In genomic region chr22:30074994-30075393, GRCh38 we compare ENCODE assay signal across 24 cellular contexts. TPM values are rescaled to one million over a fixed set of nuclear protein-coding genes. Genes with fewer than 3 reads are reported as not detected.
DNase-seq lines count a peak whose midpoint lies in the region; ATAC-seq, FAIRE-seq and TF ChIP-seq lines count a peak whose summit lies in the region.
"Had no signal": no experiment of that assay in that cellular context is flagged by ENCODE, and none has a peak within 500 bp of the region (broad histone marks: within the 10 kb centered on the region; RNA-seq: fewer than 3 reads in every experiment).

No MANE protein-coding gene starts in this region.

- no peaks in the 10 kb centered on the region for H3K36me3 Mint-ChIP-seq in nephron progenitor cell (ENCODE audit: low read depth)

- H3K27me3 Mint-ChIP-seq in nephron progenitor cell (ENCODE audit: low read depth, poor library complexity) = peaks cover 37% of the 10 kb centered on the region

- no peak overlapping the region for H2AFZ ChIP-seq in K562 (ENCODE audit: low read depth, low read length)
- H2AFZ ChIP-seq: GM23338 had no signal

- DNase-seq in GM12891 (ENCODE audit: insufficient read length, low spot score) = no peak
- no peak for DNase-seq in K562 (ENCODE audit: extremely low read depth in 1 of 4, low spot score in 3 of 4)
- no peak for DNase-seq in urothelium cell line (ENCODE audit: low spot score)
- DNase-seq in nephron progenitor cell = no peak
- DNase-seq in NCI-H748 (lab: John Stamatoyannopoulos, UW; ENCODE audit: unreplicated experiment) = no peak
- DNase-seq: AML-193; CD8-positive, alpha-beta memory T cell; COR-L47; DMS 273 treated with DMSO at 0.1 percent for 48 hours; DMS79; GDM1; HCEC 1CT; IMR-90; Karpas-422; KBM-7 had no signal

- TF ChIP-seq RAD21 in K562 (CRISPR knock-in tag; conservative IDR thresholded peaks at IDR 0.05 in 1 of 2, IDR thresholded peaks at IDR 0.05 in 1 of 2) = no peak

- BruUV-seq in K562 (replicated peaks; lab: Mats Ljungman, UMichigan) = no TSS peak

- H3K4me3 Mint-ChIP-seq in nephron progenitor cell = no peak overlapping the region
- H3K4me3 Mint-ChIP-seq: CD8-positive, alpha-beta memory T cell; GM23338 had no signal

- CTCF ChIA-PET in K562 (lab: Yijun Ruan, JAX; ENCODE audit: low intra/inter-chr PET ratio) = no interaction called here

- H3K36me3 ChIP-seq in BLaER1 = 0 out of 2 replicates have a peak, but pooled peaks cover 4% of the 10 kb centered on the region
- no peaks in the 10 kb centered on the region for H3K36me3 ChIP-seq in K562 (ENCODE audit: control insufficient read depth, insufficient read depth, low read length)

- H3K4me2 ChIP-seq in BLaER1 = peak overlapping the region; percentile 49
- H3K4me2 ChIP-seq in K562 (ENCODE audit: insufficient read depth, low read length) = no peak overlapping the region
- H3K4me2 ChIP-seq: GM23338 had no signal

- H3K27me3 ChIP-seq in BLaER1 = no peaks in the 10 kb centered on the region
- H3K27me3 ChIP-seq in K562 (ENCODE audit: control insufficient read depth in 2 of 2, insufficient read depth in 2 of 2, low read length in 2 of 2) = peaks cover 8 to 9% of the 10 kb centered on the region in 2 experiments; a peak in 4 of 5 replicates

- WGBS in K562 (ENCODE audit: insufficient coverage, low coverage, missing lambda C conversion rate) = 4% methylated on average over 3 of the region's 3 CpGs

- H3K4me3 ChIP-seq in BLaER1 (no peak overlapping the region), K562 (no peak overlapping the region)
- H3K4me3 ChIP-seq: GM23338 had no signal

- in situ Hi-C loops in K562 (cut with MboI) = loop anchor here (25.0 kb wide), 1 partner anchor 388 kb away; no protein-coding TSS in a partner anchor

- intact Hi-C loops in K562 (cut with micrococcal nuclease) = no loop called here

- H3K9ac ChIP-seq in BLaER1 (no peak overlapping the region), K562 (ENCODE audit: insufficient read depth in 1 of 2, low read depth in 2 of 2, low read length in 2 of 2) (no peak overlapping the region)

- no peaks in the 10 kb centered on the region for H3K9me3 ChIP-seq in BLaER1
- no peaks in the 10 kb centered on the region for H3K9me3 ChIP-seq in K562 (replicated peaks; ENCODE audit: control insufficient read depth, insufficient read depth, low read depth, low read length)

- POLR2A ChIA-PET in K562 (lab: Yijun Ruan, JAX) = no interaction called here

- H3K4me1 ChIP-seq in BLaER1 (peaks cover 58% of the 10 kb centered on the region), K562 (replicated peaks in 1 of 2; ENCODE audit: control insufficient read depth in 2 of 2, insufficient read depth in 2 of 2, low read length in 2 of 2) (peaks cover 0 to under 1% of the 10 kb centered on the region in 2 experiments; a peak in 1 of 5 replicates)

- no peak for TF ChIP-seq POLR2A in GM12891 (IDR thresholded peaks at IDR 0.05; ENCODE audit: low read depth, low read length)
- TF ChIP-seq POLR2A in K562 (conservative IDR thresholded peaks at IDR 0.05) = no peak

- peaks cover 10% of the 10 kb centered on the region; the same call in 1 of the 2 replicates for H4K20me1 ChIP-seq in BLaER1
- H4K20me1 ChIP-seq in K562 (replicated peaks; ENCODE audit: control insufficient read depth, insufficient read depth, low read length) = no peaks in the 10 kb centered on the region

- no peak overlapping the region for H3K27ac Mint-ChIP-seq in nephron progenitor cell
- H3K27ac Mint-ChIP-seq: CD8-positive, alpha-beta memory T cell; GM23338 had no signal

- ATAC-seq in K562 (no peak), GM21528 (IDR thresholded peaks at IDR 0.05; ENCODE audit: low FRiP score, unreplicated experiment) (no peak)
- ATAC-seq: GM23338 had no signal

- H3K27ac ChIP-seq in BLaER1 = no peak overlapping the region
- no peak overlapping the region for H3K27ac ChIP-seq in K562 (ENCODE audit: extremely low read depth, low read depth, low read length)
- H3K27ac ChIP-seq: HL-60 had no signal

- H3K9me3 Mint-ChIP-seq in nephron progenitor cell = peaks cover 3% of the 10 kb centered on the region
- H3K9me3 Mint-ChIP-seq: CD8-positive, alpha-beta memory T cell; GM23338 had no signal

- H3K79me2 ChIP-seq in K562 (ENCODE audit: control insufficient read depth, insufficient read depth, low read length) = no peaks in the 10 kb centered on the region

- TF ChIP-seq CTCF in K562 (IDR thresholded peaks at IDR 0.05 in 2 of 3, conservative IDR thresholded peaks at IDR 0.05 in 1 of 3; ENCODE audit: insufficient read depth in 2 of 3, low read depth in 1 of 3, low read length in 3 of 3) (no peak), nephron progenitor cell (IDR thresholded peaks at IDR 0.05) (no peak)

- FAIRE-seq in GM12891 (lab: Jason Lieb, UNC) (peak; percentile 66), K562 (lab: Jason Lieb, UNC) (no peak), urothelium cell line (lab: Jason Lieb, UNC) (peak; percentile 52)
- FAIRE-seq: A204.1, H54 had no signal

- H3K4me1 Mint-ChIP-seq in nephron progenitor cell = peaks cover 14% of the 10 kb centered on the region

- TF ChIP-seq EP300 in K562 (IDR thresholded peaks at IDR 0.05; ENCODE audit: low read length) = no peak

- H3K9me1 ChIP-seq in K562 (ENCODE audit: control insufficient read depth, insufficient read depth, low read length) = no peaks in the 10 kb centered on the region

TF ChIP-seq in GM12891, 5 proteins besides CTCF, POLR2A, EP300 and RAD21:
- TF ChIP-seq SPI1 (IDR thresholded peaks at IDR 0.05; ENCODE audit: low read depth, low read length) = no peak
- no peak for TF ChIP-seq TAF1 (IDR thresholded peaks at IDR 0.05; ENCODE audit: low read depth, low read length)
- TF ChIP-seq PAX5 (IDR thresholded peaks at IDR 0.05; ENCODE audit: insufficient read depth, low read length, severe bottlenecking) = no peak
- no peak for TF ChIP-seq POU2F2 (IDR thresholded peaks at IDR 0.05; ENCODE audit: low read depth, low read length)
- TF ChIP-seq POLR2AphosphoS5 (IDR thresholded peaks at IDR 0.05; ENCODE audit: low read depth, low read length) = no peak
TF ChIP-seq in GM12891: peak in this region for 0.

TF ChIP-seq in K562, 482 proteins besides CTCF, POLR2A, EP300 and RAD21:
- TF ChIP-seq CBX8 (IDR thresholded peaks at IDR 0.05; ENCODE audit: borderline replicate concordance, extremely low read depth, low read depth, low read length, poor library complexity, severe bottlenecking) = peak; percentile 60
- no peak for TF ChIP-seq SMARCB1 (IDR thresholded peaks at IDR 0.05; ENCODE audit: insufficient read length, low read depth)

RNA-seq across cellular contexts. Expression of gene HORMAD2, which starts 5.3 kb away (rescaled TPM):
- not detected for polyA plus RNA-seq in GM12891 (2012; ENCODE audit: low read depth, missing spikeins)
- not detected in 2 replicates for total RNA-seq in K562 (2011; cell fraction: chromatin; rRNA removed; ENCODE audit: low replicate concordance)
- not detected in 2 replicates for total RNA-seq in K562 (2011; cell fraction: nucleolus; rRNA removed)
- not detected in 2 replicates for total RNA-seq in K562 (2011; cell fraction: nucleoplasm; rRNA removed)
- total RNA-seq in K562 (2014; rRNA removed) = not detected in 2 replicates
- not detected in 2 replicates for total RNA-seq in K562 (2014; rRNA removed; fragmentation: Illumina TruSeq; extraction: Trizol)
- not detected in 2 replicates for total RNA-seq in K562 (2015; rRNA removed; fragmentation: Illumina TruSeq; extraction: Trizol)
- total RNA-seq in K562 (2021) = not detected in 2 replicates
- polyA plus RNA-seq in K562 (2011; rRNA removed) = not detected in 2 replicates
- polyA plus RNA-seq in K562 (2011; cell fraction: cytosol; rRNA removed) = not detected in 2 replicates
- not detected in 2 replicates for polyA plus RNA-seq in K562 (2011; cell fraction: nucleus; rRNA removed)
- polyA plus RNA-seq in K562 (2012) = not detected in 2 replicates
- polyA plus RNA-seq in K562 (2014; fragmentation: Illumina TruSeq; extraction: Trizol) = not detected in 2 replicates
- polyA plus RNA-seq in K562 (2014; fragmentation: Nextera tagmentation; extraction: Ambion mirVana) = not detected
- polyA plus RNA-seq in K562 (2014; rRNA removed) = not detected in 2 replicates
- polyA minus RNA-seq in K562 (2011; rRNA and poly(A)+ RNA removed) = not detected in 2 replicates
- not detected in 2 replicates for polyA minus RNA-seq in K562 (2011; cell fraction: cytosol; rRNA and poly(A)+ RNA removed)
- polyA minus RNA-seq in K562 (2011; cell fraction: nucleus; rRNA and poly(A)+ RNA removed) = not detected in 2 replicates
- total RNA-seq: CD8-positive, alpha-beta memory T cell; Daoy; GM23338; HT1080; IMR-90 had no signal
- polyA plus RNA-seq: BJ; CD8-positive, alpha-beta memory T cell; IMR-90 had no signal
